18 cellular contexts compared by ENCODE assay signal in genomic region chr2:1603059-1603458, GRCh38.
"Had no signal": no experiment of that assay in that cellular context is flagged by ENCODE, and none has a peak within 500 bp of the region (broad histone marks: within the 10 kb centered on the region; RNA-seq: fewer than 3 reads in every experiment).

No MANE protein-coding gene starts in this region.

- ATAC-seq: effector memory CD8-positive, alpha-beta T cell; left colon had no signal

- DNase-seq: effector memory CD8-positive, alpha-beta T cell; esophagus squamous epithelium; foreskin fibroblast; immature natural killer cell; left colon; left ventricle myocardium superior; naive B cell; small intestine; stimulated activated CD4-positive, alpha-beta T cell treated with anti-CD3 and anti-CD28 coated beads, Interleukin-12 subunit alpha, Interleukin-12 subunit beta, amount 100 ng/mL, for 4 hours; stimulated activated naive CD4-positive, alpha-beta T cell; stomach; substantia nigra; transverse colon had no signal

- H3K4me3 ChIP-seq: coronary artery, esophagus squamous epithelium, lung, right atrium auricular region, stomach, thoracic aorta, transverse colon had no signal

- H3K27ac ChIP-seq: coronary artery, epithelial cell of prostate, esophagus squamous epithelium, thoracic aorta had no signal

- H3K9me3 ChIP-seq: esophagus squamous epithelium, right atrium auricular region, stomach, thoracic aorta, transverse colon had no signal

- H3K4me1 ChIP-seq: transverse colon had no signal

- H3K36me3 ChIP-seq: esophagus squamous epithelium, right atrium auricular region, stomach, thoracic aorta, transverse colon had no signal

- H3K27me3 ChIP-seq: right atrium auricular region, transverse colon had no signal
